8 cellular contexts compared by ENCODE assay signal in genomic region chr5:134464988-134465855, GRCh38. TPM values are rescaled to one million over a fixed set of nuclear protein-coding genes. Genes with fewer than 3 reads are reported as not detected.
DNase-seq lines count a peak whose midpoint lies in the region; ATAC-seq and TF ChIP-seq lines count a peak whose summit lies in the region.

No MANE protein-coding gene starts in this region.

- DNase-seq in adrenal gland (peak in 3 of 7 donors; percentile 23 to 35 (median 30)), mesothelial cell of epicardium (ENCODE audit: low spot score in 2 of 2, unreplicated experiment in 2 of 2) (peak in 1 of 2 experiments; percentile 30), NCI-H187 (lab: John Stamatoyannopoulos, UW) (no peak), NK-92 (lab: John Stamatoyannopoulos, UW; ENCODE audit: unreplicated experiment) (no peak), GM10266 (ENCODE audit: extremely low spot score) (no peak), posterior vena cava (ENCODE audit: low spot score) (no peak)

- peak; percentile 21 for ATAC-seq in GM19372 (IDR thresholded peaks at IDR 0.05; ENCODE audit: low read depth, unreplicated experiment)
- ATAC-seq in HG03097 (IDR thresholded peaks at IDR 0.05; ENCODE audit: low FRiP score, unreplicated experiment): peak; percentile 28

- no peak for TF ChIP-seq POLR2A in adrenal gland (IDR thresholded peaks at IDR 0.05)

- no peaks in the 10 kb centered on the region for H3K9me3 ChIP-seq in adrenal gland (replicated peaks in 1 of 3)

- no peaks in the 10 kb centered on the region for H3K36me3 ChIP-seq in adrenal gland (replicated peaks in 1 of 2)

- H3K36me3 Mint-ChIP-seq in mesothelial cell of epicardium: no peaks in the 10 kb centered on the region

- peak overlapping the region; percentile 76 for H3K4me3 Mint-ChIP-seq in mesothelial cell of epicardium

- H3K27ac ChIP-seq in adrenal gland: peak overlapping the region; percentile 94 to 99 (median 97)

- intact Hi-C loops in adrenal gland (cut with DNase I): loop anchor here (5.0 to 10.0 kb wide), 3 partner anchors 37 to 60 kb away; partner anchors contain the start of gene JADE2 (in 1 of the 2)
- intact Hi-C loops in posterior vena cava (cut with DNase I): loop anchor here (5.0 to 10.0 kb wide), 3 partner anchors 53 to 1780 kb away; partner anchors contain the start of genes CDKN2AIPNL (in 1 of the 2) and JADE2 (in 1 of the 2)

- H3K4me1 ChIP-seq in adrenal gland (replicated peaks in 1 of 2): peaks cover 16 to 37% of the 10 kb centered on the region in 2 donors

- H3K27ac Mint-ChIP-seq in mesothelial cell of epicardium: peak overlapping the region; percentile 16

- no peaks in the 10 kb centered on the region for H3K27me3 Mint-ChIP-seq in mesothelial cell of epicardium (ENCODE audit: low read depth)

- no peak for TF ChIP-seq CTCF in adrenal gland (IDR thresholded peaks at IDR 0.05)
- TF ChIP-seq CTCF in mesothelial cell of epicardium (IDR thresholded peaks at IDR 0.05; ENCODE audit: unreplicated experiment): no peak
- no peak for TF ChIP-seq CTCF in GM10266 (IDR thresholded peaks at IDR 0.05; ENCODE audit: control insufficient read depth, insufficient read depth, low read depth, missing control alignments)

- no peaks in the 10 kb centered on the region for H3K27me3 ChIP-seq in adrenal gland

- H3K4me1 Mint-ChIP-seq in mesothelial cell of epicardium: peaks cover 45% of the 10 kb centered on the region

- 20 to 44% (median 37%) methylated on average over 9 to 14 of the region's 14 CpGs for WGBS in adrenal gland, 4 donors

- peak overlapping the region in 1 of 4 donors; percentile 53 for H3K4me3 ChIP-seq in adrenal gland

- H3K9me3 Mint-ChIP-seq in mesothelial cell of epicardium: no peaks in the 10 kb centered on the region

RNA-seq across cellular contexts. Expression of gene CDKN2AIPNL, which starts 53.5 kb away (rescaled TPM):
- total RNA-seq in adrenal gland: 10 to 100 TPM; 14.1 to 34.3 (median 28.6) TPM
- polyA plus RNA-seq in adrenal gland: 10 to 100 TPM; 29.3 to 63.7 (median 31.1) TPM
- 22.2 to 24.9 TPM (median 22.6 TPM) in 3 replicates for total RNA-seq in mesothelial cell of epicardium
- total RNA-seq in posterior vena cava: 10 to 100 TPM; 18.8 to 19.4 TPM
